12 cellular contexts compared by ENCODE assay signal in genomic region chr20:20364016-20364746, GRCh38. TPM values are rescaled to one million over a fixed set of nuclear protein-coding genes. Genes with fewer than 3 reads are reported as not detected.
DNase-seq lines count a peak whose midpoint lies in the region; ATAC-seq lines count a peak whose summit lies in the region.
"Had no signal": no experiment of that assay in that cellular context is flagged by ENCODE, and none has a peak within 500 bp of the region (broad histone marks: within the 10 kb centered on the region; RNA-seq: fewer than 3 reads in every experiment).

No MANE protein-coding gene starts in this region.

- no peak overlapping the region for H3K27ac Mint-ChIP-seq in activated CD8-positive, alpha-beta memory T cell treated with anti-CD3 and anti-CD28 coated beads, Interleukin-2, amount 10 ng/mL, durations not matched to agents 7 days and 5 days
- peak overlapping the region; percentile 94 for H3K27ac Mint-ChIP-seq in stimulated activated naive B cell treated with anti-CD40 and anti-IgM and Interleukin-4, amounts not matched to agents 10 μg/mL and 1 μg/mL and 100 μg/mL, for 72 hours

- peaks cover 76% of the 10 kb centered on the region for H3K27me3 Mint-ChIP-seq in activated CD8-positive, alpha-beta memory T cell treated with anti-CD3 and anti-CD28 coated beads, Interleukin-2, amount 10 ng/mL, durations not matched to agents 7 days and 5 days
- H3K27me3 Mint-ChIP-seq in stimulated activated naive B cell treated with anti-CD40 and anti-IgM and Interleukin-4, amounts not matched to agents 10 μg/mL and 1 μg/mL and 100 μg/mL, for 72 hours: peaks cover 63 to 70% of the 10 kb centered on the region in 2 donors

- H3K36me3 ChIP-seq in endocrine pancreas (ENCODE audit: control insufficient read depth, insufficient read depth, low read length): no peaks in the 10 kb centered on the region

- no peaks in the 10 kb centered on the region for H3K9me3 ChIP-seq in endocrine pancreas (ENCODE audit: control insufficient read depth, low read length)

- no peaks in the 10 kb centered on the region for H3K36me3 Mint-ChIP-seq in activated CD8-positive, alpha-beta memory T cell treated with anti-CD3 and anti-CD28 coated beads, Interleukin-2, amount 10 ng/mL, durations not matched to agents 7 days and 5 days
- peaks cover 0 to 3% of the 10 kb centered on the region in 2 donors for H3K36me3 Mint-ChIP-seq in stimulated activated naive B cell treated with anti-CD40 and anti-IgM and Interleukin-4, amounts not matched to agents 10 μg/mL and 1 μg/mL and 100 μg/mL, for 72 hours
- H3K36me3 Mint-ChIP-seq: naive B cell had no signal

- no peak overlapping the region for H3K4me3 Mint-ChIP-seq in activated CD8-positive, alpha-beta memory T cell treated with anti-CD3 and anti-CD28 coated beads, Interleukin-2, amount 10 ng/mL, durations not matched to agents 7 days and 5 days
- H3K4me3 Mint-ChIP-seq in stimulated activated naive B cell treated with anti-CD40 and anti-IgM and Interleukin-4, amounts not matched to agents 10 μg/mL and 1 μg/mL and 100 μg/mL, for 72 hours: peak overlapping the region; percentile 60 to 65

- peak overlapping the region; percentile 38 for H3K9ac ChIP-seq in endocrine pancreas (ENCODE audit: control insufficient read depth, insufficient read depth, low read length)

- peaks cover 15% of the 10 kb centered on the region for H3K4me1 ChIP-seq in endocrine pancreas (ENCODE audit: control insufficient read depth, insufficient read depth, low read length)

- no peak overlapping the region for H3K4me3 ChIP-seq in endocrine pancreas (ENCODE audit: control insufficient read depth, insufficient read depth, low read length)

- CTCF ChIA-PET in activated CD8-positive, alpha-beta memory T cell treated with anti-CD3 and anti-CD28 coated beads, Interleukin-2, amount 10 ng/mL, durations not matched to agents 7 days and 5 days (lab: Charles Lee): no interaction called here

- H3K4me1 Mint-ChIP-seq in activated CD8-positive, alpha-beta memory T cell treated with anti-CD3 and anti-CD28 coated beads, Interleukin-2, amount 10 ng/mL, durations not matched to agents 7 days and 5 days: peaks cover 13% of the 10 kb centered on the region
- H3K4me1 Mint-ChIP-seq in stimulated activated naive B cell treated with anti-CD40 and anti-IgM and Interleukin-4, amounts not matched to agents 10 μg/mL and 1 μg/mL and 100 μg/mL, for 72 hours: peaks cover 35 to 44% of the 10 kb centered on the region in 2 donors

- ATAC-seq in activated CD8-positive, alpha-beta memory T cell treated with anti-CD3 and anti-CD28 coated beads, Interleukin-2, amount 10 ng/mL, durations not matched to agents 7 days and 5 days: no peak
- no peak for ATAC-seq in stimulated activated naive B cell treated with anti-CD40 and anti-IgM and Interleukin-4, amounts not matched to agents 10 μg/mL and 1 μg/mL and 100 μg/mL, for 72 hours (replicated peaks)
- ATAC-seq in HG03108 (IDR thresholded peaks at IDR 0.05; ENCODE audit: unreplicated experiment) (no peak), HG03135 (IDR thresholded peaks at IDR 0.05; ENCODE audit: unreplicated experiment) (no peak)

- H3K27me3 ChIP-seq in endocrine pancreas (ENCODE audit: control insufficient read depth, insufficient read depth, low read length): no peaks in the 10 kb centered on the region

- DNase-seq in activated CD8-positive, alpha-beta memory T cell treated with anti-CD3 and anti-CD28 coated beads for 24 hours: peak; percentile 61
- no peak for DNase-seq in activated CD8-positive, alpha-beta memory T cell treated with anti-CD3 and anti-CD28 coated beads, Interleukin-2, amount 10 ng/mL, durations not matched to agents 7 days and 5 days
- DNase-seq in NCI-H345 (lab: John Stamatoyannopoulos, UW) (peak; percentile 98), T-helper 1 cell (no peak)
- DNase-seq in stimulated activated naive B cell treated with anti-CD40 and anti-IgM and Interleukin-4, amounts not matched to agents 10 μg/mL and 1 μg/mL and 100 μg/mL, for 72 hours: no peak
- DNase-seq: activated naive CD4-positive, alpha-beta T cell treated with anti-CD3 and anti-CD28 coated beads, Interleukin-2, amount 50 U/mL, for 16 hours; GOT3; naive B cell; SIG-M5 had no signal

- no peaks in the 10 kb centered on the region for H3K9me3 Mint-ChIP-seq in activated CD8-positive, alpha-beta memory T cell treated with anti-CD3 and anti-CD28 coated beads, Interleukin-2, amount 10 ng/mL, durations not matched to agents 7 days and 5 days (ENCODE audit: low read depth)
- H3K9me3 Mint-ChIP-seq in stimulated activated naive B cell treated with anti-CD40 and anti-IgM and Interleukin-4, amounts not matched to agents 10 μg/mL and 1 μg/mL and 100 μg/mL, for 72 hours: no peaks in the 10 kb centered on the region
- H3K9me3 Mint-ChIP-seq: naive B cell had no signal

RNA-seq across cellular contexts. Expression of gene INSM1, which starts 3.7 kb away (rescaled TPM):
- total RNA-seq in activated CD8-positive, alpha-beta memory T cell treated with anti-CD3 and anti-CD28 coated beads, Interleukin-2, amount 10 ng/mL, durations not matched to agents 7 days and 5 days: under 1 TPM in 1 of 2 experiments, not detected in 1; 0.12 TPM

Comparison
In these comparisons a context has a peak if more than half of its experiments do, and no peak if none do; other contexts are left out.
1. DNase-seq: peak in activated CD8-positive, alpha-beta memory T cell treated with anti-CD3 and anti-CD28 coated beads for 24 hours (single experiment) and NCI-H345 (single experiment); none in activated CD8-positive, alpha-beta memory T cell treated with anti-CD3 and anti-CD28 coated beads, Interleukin-2, amount 10 ng/mL, durations not matched to agents 7 days and 5 days (single experiment), stimulated activated naive B cell treated with anti-CD40 and anti-IgM and Interleukin-4, amounts not matched to agents 10 μg/mL and 1 μg/mL and 100 μg/mL, for 72 hours (single experiment) and T-helper 1 cell (0 of 5).